20 cellular contexts compared by ENCODE assay signal in the genomic region with DNA sequence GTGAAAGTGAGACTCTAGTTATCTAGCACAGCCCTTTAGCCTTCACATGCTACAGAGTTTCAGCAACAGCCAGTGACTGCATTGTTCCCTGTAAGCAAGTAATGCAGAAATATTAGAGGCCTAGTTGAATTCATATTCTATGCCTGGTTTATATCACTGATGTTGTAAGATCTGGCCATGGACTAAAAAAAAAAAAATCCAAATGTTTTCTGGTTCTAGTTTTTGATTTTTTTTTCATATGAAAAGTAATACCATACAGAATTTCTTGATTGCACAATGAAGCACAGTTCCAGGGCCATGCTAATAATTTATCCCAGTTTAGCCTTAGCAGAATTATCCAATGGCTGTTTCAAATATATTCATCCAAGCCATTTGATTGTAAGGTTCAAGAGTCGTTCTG.
"Had no signal": no experiment of that assay in that cellular context is flagged by ENCODE, and none has a peak within 500 bp of the region (broad histone marks: within the 10 kb centered on the region; RNA-seq: fewer than 3 reads in every experiment).

No MANE protein-coding gene starts in this region.

- H3K27me3 ChIP-seq: body of pancreas, foreskin keratinocyte, left lung, pancreas, tibial nerve had no signal

- H3K27ac ChIP-seq: body of pancreas, foreskin keratinocyte, pancreas, psoas muscle, VCaP had no signal

- H3K9me3 ChIP-seq: body of pancreas, left lung, pancreas, psoas muscle, tibial nerve had no signal

- DNase-seq: activated CD4-positive, alpha-beta T cell treated with anti-CD3 and anti-CD28 coated beads for 4 hours; activated CD4-positive, alpha-beta T cell treated with anti-CD3 and anti-CD28 coated beads, Interleukin-2, amount 50 U/mL, for 4 hours; activated CD8-positive, alpha-beta memory T cell treated with anti-CD3 and anti-CD28 coated beads, Interleukin-2, amount 50 U/mL, for 4 hours; activated effector memory CD4-positive, alpha-beta T cell treated with anti-CD3 and anti-CD28 coated beads, Interleukin-2, amount 50 U/mL, for 16 hours; activated naive CD4-positive, alpha-beta T cell treated with anti-CD3 and anti-CD28 coated beads, Interleukin-2, amount 10 ng/mL, durations not matched to agents 7 days and 5 days; activated T-cell treated with anti-CD3 and anti-CD28 coated beads, Interleukin-2, amount 50 U/mL, for 1 hour; anterior cingulate cortex; body of pancreas; effector CD8-positive, alpha-beta T cell; foreskin keratinocyte; left lung; mammary epithelial cell; naive thymus-derived CD4-positive, alpha-beta T cell; pancreas; psoas muscle; stimulated activated CD4-positive, alpha-beta T cell treated with anti-CD3 and anti-CD28 coated beads, Interleukin-15, amount 100 ng/mL, for 24 hours; stimulated activated naive CD4-positive, alpha-beta T cell; T-helper 1 cell had no signal

- H3K4me3 ChIP-seq: body of pancreas, left lung, pancreas, psoas muscle, tibial nerve had no signal

- ATAC-seq: body of pancreas; foreskin keratinocyte; naive thymus-derived CD4-positive, alpha-beta T cell had no signal

- H3K36me3 ChIP-seq: left lung, pancreas, tibial nerve had no signal

- H3K4me1 ChIP-seq: body of pancreas, pancreas, psoas muscle had no signal
